ENCODE assay signal across 8 cellular contexts in the genomic region with DNA sequence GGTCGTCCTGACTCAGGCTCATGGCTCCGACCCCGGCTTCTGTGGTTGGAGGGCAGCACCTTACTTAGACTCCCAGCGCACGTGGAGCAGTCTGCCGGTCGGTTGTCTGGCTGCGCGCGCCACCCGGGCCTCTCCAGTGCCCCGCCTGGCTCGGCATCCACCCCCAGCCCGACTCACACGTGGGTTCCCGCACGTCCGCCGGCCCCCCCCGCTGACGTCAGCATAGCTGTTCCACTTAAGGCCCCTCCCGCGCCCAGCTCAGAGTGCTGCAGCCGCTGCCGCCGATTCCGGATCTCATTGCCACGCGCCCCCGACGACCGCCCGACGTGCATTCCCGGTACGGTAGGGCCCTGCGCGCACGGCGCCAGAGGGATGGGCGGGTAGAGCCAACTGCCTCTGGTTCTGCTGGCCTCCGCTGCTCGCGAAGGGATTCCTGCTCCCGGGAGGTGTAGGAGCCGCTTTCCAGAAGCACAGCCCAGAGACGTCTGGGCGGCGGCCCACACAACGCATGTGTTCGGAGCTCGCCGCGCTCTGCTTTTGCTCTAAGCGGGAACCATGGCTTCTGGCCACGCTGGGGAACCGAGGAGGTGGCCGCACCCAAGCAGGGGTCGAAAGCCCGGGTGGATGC. TPM values are rescaled to one million over a fixed set of nuclear protein-coding genes. Genes with fewer than 3 reads are reported as not detected.
DNase-seq lines count a peak whose midpoint lies in the region; ATAC-seq and TF ChIP-seq lines count a peak whose summit lies in the region.

A gene (plus strand): TSS at position 264 of the 628 bp plus-strand sequence. CDS start 2,280 bp downstream, outside the sequence.

- TF ChIP-seq CTCF in GM12875 (IDR thresholded peaks at IDR 0.05; ENCODE audit: borderline replicate concordance, insufficient read depth, low read depth, low read length) = no peak
- no peak for TF ChIP-seq CTCF in cardiac muscle cell (IDR thresholded peaks at IDR 0.05; ENCODE audit: low read depth, low read length)
- peak in 2 of 5 experiments; percentile 15 to 31 for TF ChIP-seq CTCF in tibial nerve (IDR thresholded peaks at IDR 0.05)

- peak; percentile 95 to 100 for TF ChIP-seq EP300 in tibial nerve (IDR thresholded peaks at IDR 0.05)

- peak; percentile 78 for ATAC-seq in HG02798 (IDR thresholded peaks at IDR 0.05; ENCODE audit: poor library complexity, unreplicated experiment)
- ATAC-seq in activated naive CD8-positive, alpha-beta T cell treated with anti-CD3 and anti-CD28 coated beads, Interleukin-2, amount 50 U/mL, for 24 hours = peak; percentile 77

- H3K18ac ChIP-seq in trophoblast cell (ENCODE audit: low read length) = peak within 1 kb of the TSS; percentile 54

- TF ChIP-seq POLR2A in tibial nerve (IDR thresholded peaks at IDR 0.05) = peak; percentile 98 to 100

- H2AK5ac ChIP-seq in trophoblast cell (ENCODE audit: low read length) = peak within 1 kb of the TSS; percentile 37

- peak within 1 kb of the TSS; percentile 3 for H2BK120ac ChIP-seq in trophoblast cell (ENCODE audit: insufficient read depth, low read length, poor library complexity)

- peak within 1 kb of the TSS; percentile 96 for H3K4me3 Mint-ChIP-seq in activated naive CD8-positive, alpha-beta T cell treated with anti-CD3 and anti-CD28 coated beads, Interleukin-2, amount 50 U/mL, for 24 hours

- DNase-seq in NCI-H1436 (lab: John Stamatoyannopoulos, UW) (peak; percentile 96), SW480 (ENCODE audit: low spot score) (peak; percentile 95), cardiac muscle cell (ENCODE audit: low read depth in 1 of 2, low spot score in 1 of 2) (peak; percentile 96 to 99), trophoblast cell (peak; percentile 95 to 96), tibial nerve (ENCODE audit: low spot score in 2 of 2) (peak; percentile 98)
- peak; percentile 100 for DNase-seq in activated naive CD8-positive, alpha-beta T cell treated with anti-CD3 and anti-CD28 coated beads, Interleukin-2, amount 50 U/mL, for 24 hours

- peaks cover 75% of the 10 kb centered on the region for H3K4me1 Mint-ChIP-seq in activated naive CD8-positive, alpha-beta T cell treated with anti-CD3 and anti-CD28 coated beads, Interleukin-2, amount 50 U/mL, for 24 hours

- H3K36me3 Mint-ChIP-seq in activated naive CD8-positive, alpha-beta T cell treated with anti-CD3 and anti-CD28 coated beads, Interleukin-2, amount 50 U/mL, for 24 hours (ENCODE audit: low read depth) = peaks cover 47% of the 10 kb centered on the region

- H3K9me3 Mint-ChIP-seq in activated naive CD8-positive, alpha-beta T cell treated with anti-CD3 and anti-CD28 coated beads, Interleukin-2, amount 50 U/mL, for 24 hours = no peaks in the 10 kb centered on the region

- peaks cover 25% of the 10 kb centered on the region for H3K36me3 ChIP-seq in cardiac muscle cell
- H3K36me3 ChIP-seq in trophoblast cell (ENCODE audit: control insufficient read depth in 1 of 2, insufficient read depth in 2 of 2, low read length in 2 of 2) = peaks cover 11 to 14% of the 10 kb centered on the region in 2 experiments
- H3K36me3 ChIP-seq in tibial nerve = peaks cover 4 to 25% (median 6%) of the 10 kb centered on the region in 3 donors

- H3K27ac Mint-ChIP-seq in activated naive CD8-positive, alpha-beta T cell treated with anti-CD3 and anti-CD28 coated beads, Interleukin-2, amount 50 U/mL, for 24 hours = peak within 1 kb of the TSS; percentile 97

- peaks cover 7% of the 10 kb centered on the region for H3K79me2 ChIP-seq in trophoblast cell (ENCODE audit: control insufficient read depth, insufficient read depth, low read length, poor library complexity)

- peak within 1 kb of the TSS; percentile 50 for H2AFZ ChIP-seq in trophoblast cell (ENCODE audit: insufficient read depth, low read length, poor library complexity)

- H4K91ac ChIP-seq in trophoblast cell (ENCODE audit: low read depth, low read length) = peak within 1 kb of the TSS; percentile 56

- H3K4me3 ChIP-seq in GM12875 (ENCODE audit: low read depth, low read length) = peak within 1 kb of the TSS; percentile 96
- peak within 1 kb of the TSS; percentile 72 for H3K4me3 ChIP-seq in cardiac muscle cell
- H3K4me3 ChIP-seq in trophoblast cell (ENCODE audit: low read depth, low read length) = peak within 1 kb of the TSS; percentile 78
- H3K4me3 ChIP-seq in tibial nerve = peak within 1 kb of the TSS; percentile 85 to 97 (median 94)

- H3K27me3 Mint-ChIP-seq in activated naive CD8-positive, alpha-beta T cell treated with anti-CD3 and anti-CD28 coated beads, Interleukin-2, amount 50 U/mL, for 24 hours = peaks cover 4% of the 10 kb centered on the region

- peak within 1 kb of the TSS; percentile 64 for H3K4me2 ChIP-seq in trophoblast cell (ENCODE audit: low read length)

- peak within 1 kb of the TSS; percentile 41 for H3K4ac ChIP-seq in trophoblast cell (ENCODE audit: low read depth, low read length)

- H3K27me3 ChIP-seq in cardiac muscle cell (no peaks in the 10 kb centered on the region), trophoblast cell (ENCODE audit: insufficient read depth, low read length) (no peaks in the 10 kb centered on the region), tibial nerve (no peaks in the 10 kb centered on the region)

- peak within 1 kb of the TSS; percentile 69 for H4K8ac ChIP-seq in trophoblast cell (ENCODE audit: low read depth, low read length)

- no peaks in the 10 kb centered on the region for H3K9me3 ChIP-seq in cardiac muscle cell (ENCODE audit: low read depth)
- no peaks in the 10 kb centered on the region for H3K9me3 ChIP-seq in trophoblast cell (ENCODE audit: insufficient read depth, low read depth, low read length)
- no peaks in the 10 kb centered on the region for H3K9me3 ChIP-seq in tibial nerve

- peaks cover 21% of the 10 kb centered on the region for H3K4me1 ChIP-seq in cardiac muscle cell (ENCODE audit: low read depth)
- peaks cover 0 to 8% of the 10 kb centered on the region in 2 experiments for H3K4me1 ChIP-seq in trophoblast cell (ENCODE audit: control insufficient read depth in 1 of 2, insufficient read depth in 2 of 2, low read length in 2 of 2)
- peaks cover 0 to 41% (median 18%) of the 10 kb centered on the region in 4 donors for H3K4me1 ChIP-seq in tibial nerve

- peaks cover 7% of the 10 kb centered on the region for H3K79me1 ChIP-seq in trophoblast cell (ENCODE audit: low read length)

- WGBS in trophoblast cell (ENCODE audit: extremely low coverage, insufficient coverage, insufficient read length) = no CpG with 5 or more reads among the region's 60 CpGs
- WGBS in tibial nerve, 2 donors = 0 to 2% methylated on average over 23 to 35 of the region's 60 CpGs

- H3K27ac ChIP-seq in cardiac muscle cell (peak within 1 kb of the TSS; percentile 89), trophoblast cell (ENCODE audit: low read depth, low read length) (peak within 1 kb of the TSS; percentile 87), tibial nerve (peak within 1 kb of the TSS; percentile 84 to 99 (median 94))

- peak within 1 kb of the TSS; percentile 20 for H2BK5ac ChIP-seq in trophoblast cell (ENCODE audit: low read depth, low read length, poor library complexity)

- H4K12ac ChIP-seq in trophoblast cell (ENCODE audit: low read depth, low read length) = peak within 1 kb of the TSS; percentile 25

- peak within 1 kb of the TSS; percentile 56 for H3K14ac ChIP-seq in trophoblast cell (ENCODE audit: low read length)

- no peak within 1 kb of the TSS for H2BK12ac ChIP-seq in trophoblast cell (ENCODE audit: low read length)

- no peak within 1 kb of the TSS for H3K23ac ChIP-seq in trophoblast cell (ENCODE audit: low read length)

- H3K9ac ChIP-seq in trophoblast cell (ENCODE audit: low read length) = peak within 1 kb of the TSS; percentile 74

RNA-seq across cellular contexts. Expression of the gene that starts here (rescaled TPM):
- total RNA-seq in cardiac muscle cell (1,055 and 1,613 TPM in 2 replicates), tibial nerve (100 to 1,000 TPM; 224 to 512 (median 347) TPM)
- polyA plus RNA-seq in cardiac muscle cell = 3,082 and 3,925 TPM in 2 replicates
- 561 and 571 TPM in 2 replicates for polyA plus RNA-seq in trophoblast cell (2013)

Comparison
In these comparisons a context has a peak if more than half of its experiments do, and no peak if none do; other contexts are left out.
1. Peak in every context shown above with its lines: DNase-seq, ATAC-seq, H3K4me3 ChIP-seq and H3K27ac ChIP-seq.